ENCODE assay signal across 8 cellular contexts in the genomic region with DNA sequence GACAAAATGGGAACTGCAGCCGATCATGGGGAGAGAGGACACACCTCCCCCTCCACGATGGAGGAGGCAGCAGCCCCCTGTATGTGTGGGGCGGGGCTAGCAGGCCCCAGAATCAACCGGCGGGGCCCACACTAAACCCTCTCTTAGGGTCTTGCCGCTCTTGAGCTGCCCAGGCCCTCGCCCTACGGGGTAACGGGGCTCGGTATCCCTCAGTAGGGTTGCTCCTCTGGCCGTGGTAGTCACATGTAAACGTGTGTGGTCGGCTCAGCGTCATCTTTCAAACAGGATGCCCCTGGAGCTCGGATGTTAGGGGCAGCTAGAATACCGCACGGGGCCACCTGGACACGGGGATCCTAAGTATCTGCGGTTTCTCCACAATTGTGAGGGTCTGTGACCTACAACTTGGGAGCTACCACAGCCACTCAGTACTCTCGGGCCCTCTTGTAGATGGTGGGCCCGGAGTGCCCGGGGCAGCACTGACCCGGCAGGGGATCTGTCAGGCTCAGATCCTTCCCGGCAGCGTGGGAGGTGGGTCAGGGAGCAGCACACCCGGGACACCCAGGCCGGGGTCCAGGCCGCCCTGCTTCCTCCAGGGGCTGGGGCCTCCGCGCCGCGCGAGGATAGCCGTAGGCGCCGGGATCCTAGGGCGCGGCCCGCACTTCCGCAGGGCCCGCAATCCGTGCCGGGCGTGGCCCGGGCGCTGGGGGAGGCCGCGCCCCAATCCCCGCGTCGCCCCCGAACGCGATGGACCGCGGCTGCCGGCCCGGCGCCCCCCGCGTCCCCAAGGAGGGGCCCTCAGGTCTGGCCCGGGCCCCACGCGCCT. TPM values are rescaled to one million over a fixed set of nuclear protein-coding genes. Genes with fewer than 3 reads are reported as not detected.
DNase-seq lines count a peak whose midpoint lies in the region; ATAC-seq and TF ChIP-seq lines count a peak whose summit lies in the region.

No MANE protein-coding gene starts in this region.

- no peaks in the 10 kb centered on the region for H3F3A ChIP-seq in neural cell (ENCODE audit: insufficient read depth, low read length, poor library complexity, severe bottlenecking)

- ATAC-seq in GM19025 (IDR thresholded peaks at IDR 0.05; ENCODE audit: low read depth, unreplicated experiment) (peak; percentile 15), HG02852 (IDR thresholded peaks at IDR 0.05; ENCODE audit: unreplicated experiment) (no peak), GM21717 (IDR thresholded peaks at IDR 0.05; ENCODE audit: unreplicated experiment) (no peak)

- peak overlapping the region; percentile 83 to 97 (median 94) for H3K4me3 Mint-ChIP-seq in IgD-negative memory B cell
- peak overlapping the region; percentile 77 for H3K4me3 Mint-ChIP-seq in activated CD4-positive, alpha-beta memory T cell treated with anti-CD3 and anti-CD28 coated beads, Interleukin-2, amount 10 ng/mL, durations not matched to agents 7 days and 5 days

- no peak for DNase-seq in AG09309 (ENCODE audit: low read depth)
- DNase-seq in activated CD4-positive, alpha-beta memory T cell treated with anti-CD3 and anti-CD28 coated beads, Interleukin-2, amount 10 ng/mL, durations not matched to agents 7 days and 5 days: peak; percentile 66
- DNase-seq in esophagus muscularis mucosa (ENCODE audit: extremely low spot score): no peak

- H3K4me1 Mint-ChIP-seq in IgD-negative memory B cell: peaks cover 13 to 20% (median 14%) of the 10 kb centered on the region in 3 donors
- peaks cover 51% of the 10 kb centered on the region for H3K4me1 Mint-ChIP-seq in activated CD4-positive, alpha-beta memory T cell treated with anti-CD3 and anti-CD28 coated beads, Interleukin-2, amount 10 ng/mL, durations not matched to agents 7 days and 5 days

- peaks cover 2% of the 10 kb centered on the region for H3K36me3 Mint-ChIP-seq in IgD-negative memory B cell
- peaks cover 46% of the 10 kb centered on the region for H3K36me3 Mint-ChIP-seq in activated CD4-positive, alpha-beta memory T cell treated with anti-CD3 and anti-CD28 coated beads, Interleukin-2, amount 10 ng/mL, durations not matched to agents 7 days and 5 days (ENCODE audit: low read depth)

- H3K27ac ChIP-seq in esophagus muscularis mucosa (replicated peaks in 1 of 4) (peak overlapping the region; percentile 97 to 99 (median 99)), neural cell (ENCODE audit: low read length) (peak overlapping the region; percentile 64)

- TF ChIP-seq CTCF in AG09309 (IDR thresholded peaks at IDR 0.05; ENCODE audit: control insufficient read depth, insufficient read depth, low read depth, low read length, missing control alignments): no peak
- no peak for TF ChIP-seq CTCF in esophagus muscularis mucosa (IDR thresholded peaks at IDR 0.05)
- TF ChIP-seq CTCF in neural cell (IDR thresholded peaks at IDR 0.05; ENCODE audit: poor library complexity, severe bottlenecking): no peak

- no peaks in the 10 kb centered on the region for H3K9me3 ChIP-seq in esophagus muscularis mucosa
- no peaks in the 10 kb centered on the region for H3K9me3 ChIP-seq in neural cell (ENCODE audit: low read length)

- H3K27me3 ChIP-seq in esophagus muscularis mucosa (no peaks in the 10 kb centered on the region), neural cell (ENCODE audit: insufficient read depth, low read depth, low read length) (no peaks in the 10 kb centered on the region)

- H3K4me1 ChIP-seq in esophagus muscularis mucosa: peaks cover 51 to 74% (median 64%) of the 10 kb centered on the region in 4 donors

- H3K4me3 ChIP-seq in AG09309 (ENCODE audit: control insufficient read depth, low read depth, low read length) (peak overlapping the region; percentile 75), esophagus muscularis mucosa (peak overlapping the region; percentile 91 to 99 (median 95)), neural cell (ENCODE audit: low read length) (peak overlapping the region; percentile 96)

- H3K9me3 Mint-ChIP-seq in IgD-negative memory B cell: no peaks in the 10 kb centered on the region
- no peaks in the 10 kb centered on the region for H3K9me3 Mint-ChIP-seq in activated CD4-positive, alpha-beta memory T cell treated with anti-CD3 and anti-CD28 coated beads, Interleukin-2, amount 10 ng/mL, durations not matched to agents 7 days and 5 days

- H3K9me2 ChIP-seq in neural cell (ENCODE audit: insufficient read depth, low read length): no peaks in the 10 kb centered on the region

- peak overlapping the region; percentile 96 for H3K9ac ChIP-seq in neural cell (ENCODE audit: low read length)

- peaks cover 13% of the 10 kb centered on the region for H3K79me2 ChIP-seq in neural cell (replicated peaks; ENCODE audit: insufficient read depth, low read length)

- H3K27me3 Mint-ChIP-seq in IgD-negative memory B cell: no peaks in the 10 kb centered on the region
- H3K27me3 Mint-ChIP-seq in activated CD4-positive, alpha-beta memory T cell treated with anti-CD3 and anti-CD28 coated beads, Interleukin-2, amount 10 ng/mL, durations not matched to agents 7 days and 5 days: no peaks in the 10 kb centered on the region

- POLR2A ChIA-PET in activated CD4-positive, alpha-beta memory T cell treated with anti-CD3 and anti-CD28 coated beads, Interleukin-2, amount 10 ng/mL, durations not matched to agents 7 days and 5 days (lab: Charles Lee): interaction anchor here (0.6 to 7.0 kb wide), 31 partner anchors 10 to 776 kb away, joined by 3 to 140 read pairs (median 5); partner anchors contain the start of genes ALYREF, ANAPC11, ARL16 and ASPSCR1

- peaks cover 17 to 37% (median 32%) of the 10 kb centered on the region in 4 donors for H3K36me3 ChIP-seq in esophagus muscularis mucosa
- H3K36me3 ChIP-seq in neural cell (ENCODE audit: insufficient read depth, low read length): no peaks in the 10 kb centered on the region

- TF ChIP-seq EP300 in esophagus muscularis mucosa (IDR thresholded peaks at IDR 0.05): no peak
- TF ChIP-seq EP300 in neural cell (conservative IDR thresholded peaks at IDR 0.05; ENCODE audit: poor library complexity, severe bottlenecking): no peak

- peak overlapping the region; percentile 93 to 99 (median 97) for H3K27ac Mint-ChIP-seq in IgD-negative memory B cell
- H3K27ac Mint-ChIP-seq in activated CD4-positive, alpha-beta memory T cell treated with anti-CD3 and anti-CD28 coated beads, Interleukin-2, amount 10 ng/mL, durations not matched to agents 7 days and 5 days: peak overlapping the region; percentile 85

- CTCF ChIA-PET in activated CD4-positive, alpha-beta memory T cell treated with anti-CD3 and anti-CD28 coated beads, Interleukin-2, amount 10 ng/mL, durations not matched to agents 7 days and 5 days (lab: Charles Lee): interaction anchor here (0.7 to 2.0 kb wide), 8 partner anchors 11 to 167 kb away, joined by 3 to 6 read pairs (median 3); partner anchors contain the start of genes CENPX, DCXR and LRRC45

- peak overlapping the region; percentile 97 for H3K4me2 ChIP-seq in neural cell (ENCODE audit: low read length)

- no peaks in the 10 kb centered on the region for H4K20me1 ChIP-seq in neural cell (ENCODE audit: insufficient read depth)

- TF ChIP-seq RAD21 in neural cell (conservative IDR thresholded peaks at IDR 0.05): no peak

- intact Hi-C loops in esophagus muscularis mucosa (cut with DNase I): loop anchor here (5.0 kb wide), 1 partner anchor 38 kb away; the partner anchor contains the start of gene MCRIP1

- TF ChIP-seq POLR2A in esophagus muscularis mucosa (IDR thresholded peaks at IDR 0.05; ENCODE audit: low read depth): no peak

- WGBS in esophagus muscularis mucosa: 0% methylated on average over 1 of the region's 64 CpGs

- H2AFZ ChIP-seq in neural cell (ENCODE audit: low read depth, low read length): no peak overlapping the region

TF ChIP-seq in neural cell, 6 proteins besides CTCF, POLR2A, EP300 and RAD21 (continues in another document):
- TF ChIP-seq EZH2 (IDR thresholded peaks at IDR 0.05; ENCODE audit: borderline replicate concordance, insufficient read depth, low read length, poor library complexity, severe bottlenecking) (no peak), SMC3 (conservative IDR thresholded peaks at IDR 0.05; ENCODE audit: poor library complexity) (no peak), TAF1 (IDR thresholded peaks at IDR 0.05; ENCODE audit: low read depth) (no peak)

RNA-seq across cellular contexts. Expression of gene ARHGDIA, which starts 0.8 kb away (rescaled TPM):
- polyA plus RNA-seq in IgD-negative memory B cell (163 TPM), neural cell (16.1 and 26.9 TPM in 2 replicates)
- total RNA-seq in activated CD4-positive, alpha-beta memory T cell treated with anti-CD3 and anti-CD28 coated beads, Interleukin-2, amount 10 ng/mL, durations not matched to agents 7 days and 5 days: 100 to 1,000 TPM; 636 to 661 TPM
- total RNA-seq in esophagus muscularis mucosa: 100 to 1,000 TPM; 115 to 229 (median 202) TPM
- polyA minus RNA-seq in neural cell: 27.8 and 42.6 TPM in 2 replicates

RNA-seq across cellular contexts. Expression of gene P4HB, which starts 10.0 kb away (rescaled TPM):
- polyA plus RNA-seq in IgD-negative memory B cell: 177 TPM
- 100 to 1,000 TPM; 483 to 496 TPM for total RNA-seq in activated CD4-positive, alpha-beta memory T cell treated with anti-CD3 and anti-CD28 coated beads, Interleukin-2, amount 10 ng/mL, durations not matched to agents 7 days and 5 days
- total RNA-seq in esophagus muscularis mucosa: 100 to 1,000 TPM; 269 to 334 (median 313) TPM
- polyA plus RNA-seq in neural cell: 82.8 and 99.2 TPM in 2 replicates
- 82.8 and 86.2 TPM in 2 replicates for polyA minus RNA-seq in neural cell

RNA-seq across cellular contexts. Expression of gene ALYREF, which starts 21.0 kb away (rescaled TPM):
- polyA plus RNA-seq in IgD-negative memory B cell (22.5 TPM), neural cell (73.3 and 81.4 TPM in 2 replicates)
- total RNA-seq in activated CD4-positive, alpha-beta memory T cell treated with anti-CD3 and anti-CD28 coated beads, Interleukin-2, amount 10 ng/mL, durations not matched to agents 7 days and 5 days: 100 to 1,000 TPM; 159 to 160 TPM
- 10 to 100 TPM; 44.0 to 67.7 (median 56.5) TPM for total RNA-seq in esophagus muscularis mucosa
- polyA minus RNA-seq in neural cell: 69.3 and 80.3 TPM in 2 replicates

RNA-seq across cellular contexts. Expression of gene ANAPC11, which starts 21.2 kb away (rescaled TPM):
- polyA plus RNA-seq in IgD-negative memory B cell (266 TPM), neural cell (371 and 389 TPM in 2 replicates)
- total RNA-seq in activated CD4-positive, alpha-beta memory T cell treated with anti-CD3 and anti-CD28 coated beads, Interleukin-2, amount 10 ng/mL, durations not matched to agents 7 days and 5 days: 10 to 100 TPM; 95.9 to 98.4 TPM
- total RNA-seq in esophagus muscularis mucosa: 100 to 1,000 TPM; 131 to 139 (median 135) TPM
- polyA minus RNA-seq in neural cell: 66.0 and 75.2 TPM in 2 replicates

RNA-seq across cellular contexts. Expression of gene NPB, which starts 31.7 kb away (rescaled TPM):
- not detected for polyA plus RNA-seq in IgD-negative memory B cell
- total RNA-seq in activated CD4-positive, alpha-beta memory T cell treated with anti-CD3 and anti-CD28 coated beads, Interleukin-2, amount 10 ng/mL, durations not matched to agents 7 days and 5 days: under 1 TPM in 1 of 2 experiments, not detected in 1; 0.38 TPM
- total RNA-seq in esophagus muscularis mucosa: 1 to 10 TPM in 1 of 4 donors, under 1 TPM in 1, not detected in 2; 0.78 to 1.8 TPM
- 1.3 and 1.7 TPM in 2 replicates for polyA plus RNA-seq in neural cell
- 2.5 and 4.4 TPM in 2 replicates for polyA minus RNA-seq in neural cell
